Comparison of ENCODE assay signal across 16 cellular contexts in the genomic region with DNA sequence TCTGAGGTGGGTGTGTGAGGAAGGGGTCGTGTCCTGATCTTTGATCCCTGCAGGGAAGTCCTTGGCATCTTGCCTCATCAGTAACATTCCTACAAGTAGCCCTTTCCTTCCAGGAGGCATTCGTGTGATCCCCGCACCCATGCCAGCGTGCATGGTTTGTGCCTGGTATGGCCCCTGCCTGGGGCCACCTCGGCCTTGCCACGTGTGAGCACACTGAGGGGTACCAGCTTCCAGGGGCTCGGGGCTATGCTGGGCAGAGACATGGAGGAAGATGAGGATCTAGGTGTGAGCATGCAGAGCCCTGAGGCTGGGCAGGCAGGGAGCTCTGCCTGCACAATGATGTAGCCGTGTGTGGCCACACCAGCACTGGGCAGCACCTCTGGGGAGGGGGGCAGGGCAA. TPM values are rescaled to one million over a fixed set of nuclear protein-coding genes. Genes with fewer than 3 reads are reported as not detected.
DNase-seq lines count a peak whose midpoint lies in the region; ATAC-seq and TF ChIP-seq lines count a peak whose summit lies in the region.
"Had no signal": no experiment of that assay in that cellular context is flagged by ENCODE, and none has a peak within 500 bp of the region (broad histone marks: within the 10 kb centered on the region; RNA-seq: fewer than 3 reads in every experiment).

No MANE protein-coding gene starts in this region.

- H3K27ac ChIP-seq in RWPE2 (ENCODE audit: poor library complexity, severe bottlenecking) (no peak overlapping the region), neuronal stem cell (replicated peaks; ENCODE audit: low read length) (no peak overlapping the region), body of pancreas (no peak overlapping the region)
- H3K27ac ChIP-seq: C4-2B had no signal

- H2BK15ac ChIP-seq in neuronal stem cell (ENCODE audit: low read length): no peak overlapping the region

- no peak overlapping the region for H3K23ac ChIP-seq in neuronal stem cell (ENCODE audit: low read depth, low read length, poor library complexity)

- POLR2A ChIA-PET in activated naive CD8-positive, alpha-beta T cell treated with anti-CD3 and anti-CD28 coated beads, Interleukin-2, amount 10 ng/mL, durations not matched to agents 7 days and 5 days (lab: Charles Lee): no interaction called here

- no peaks in the 10 kb centered on the region for H3K9me3 Mint-ChIP-seq in activated naive CD8-positive, alpha-beta T cell treated with anti-CD3 and anti-CD28 coated beads, Interleukin-2, amount 10 ng/mL, durations not matched to agents 7 days and 5 days
- H3K9me3 Mint-ChIP-seq in activated naive CD8-positive, alpha-beta T cell treated with anti-CD3 and anti-CD28 coated beads for 36 hours: no peaks in the 10 kb centered on the region
- no peaks in the 10 kb centered on the region for H3K9me3 Mint-ChIP-seq in endothelial cell (ENCODE audit: unreplicated experiment)
- no peaks in the 10 kb centered on the region for H3K9me3 Mint-ChIP-seq in activated T-helper 2 cell treated with anti-CD3 and anti-CD28 coated beads, Interferon-gamma antibody, Interleukin-2, Interleukin-4, amounts not matched to agents 10 μg/mL and 5 μg/mL and 100 μg/mL, durations not matched to agents 14 hours and 24 hours and 36 hours
- H3K9me3 Mint-ChIP-seq: CD4-positive, alpha-beta memory T cell; GM23338 had no signal

- H3K36me3 ChIP-seq in RWPE2 (ENCODE audit: low read depth) (no peaks in the 10 kb centered on the region), neuronal stem cell (replicated peaks in 1 of 2; ENCODE audit: control insufficient read depth in 2 of 2, insufficient read depth in 2 of 2, low read length in 2 of 2) (peaks cover 0 to 8% of the 10 kb centered on the region in 2 donors), body of pancreas (replicated peaks in 1 of 2; ENCODE audit: insufficient read depth in 1 of 2, low read depth in 2 of 2) (peaks cover 0 to 2% of the 10 kb centered on the region in 2 donors)
- H3K36me3 ChIP-seq: BE2C had no signal

- H3K14ac ChIP-seq in neuronal stem cell (ENCODE audit: low read length): peak overlapping the region; percentile 63

- WGBS in neuronal stem cell (ENCODE audit: extremely low coverage in 2 of 2, insufficient read length in 2 of 2, insufficient replicate concordance in 1 of 2), 2 donors: no CpG with 5 or more reads among the region's 8 CpGs
- 74% methylated on average over 5 of the region's 8 CpGs; no CpG with 5 or more reads in 1 of the 2 donors for WGBS in body of pancreas, 2 donors

- H2BK5ac ChIP-seq in neuronal stem cell (ENCODE audit: low read length): no peak overlapping the region

- no peak overlapping the region for H2AFZ ChIP-seq in neuronal stem cell (ENCODE audit: low read length)
- H2AFZ ChIP-seq: GM23338 had no signal

- H3K27me3 ChIP-seq in RWPE2 (ENCODE audit: insufficient read depth, poor library complexity, severe bottlenecking): no peaks in the 10 kb centered on the region
- no peaks in the 10 kb centered on the region for H3K27me3 ChIP-seq in neuronal stem cell (ENCODE audit: control insufficient read depth in 3 of 3, insufficient read depth in 3 of 3, low read depth in 1 of 3, low read length in 3 of 3)
- H3K27me3 ChIP-seq in body of pancreas: no peaks in the 10 kb centered on the region
- H3K27me3 ChIP-seq: BE2C had no signal

- H3K9me3 ChIP-seq in RWPE2 (ENCODE audit: severe bottlenecking) (no peaks in the 10 kb centered on the region), neuronal stem cell (replicated peaks in 1 of 2; ENCODE audit: control insufficient read depth in 2 of 2, insufficient read depth in 1 of 2, low read depth in 1 of 2, low read length in 2 of 2) (no peaks in the 10 kb centered on the region), body of pancreas (no peaks in the 10 kb centered on the region)
- H3K9me3 ChIP-seq: BE2C had no signal

- H3K27ac Mint-ChIP-seq in activated naive CD8-positive, alpha-beta T cell treated with anti-CD3 and anti-CD28 coated beads, Interleukin-2, amount 10 ng/mL, durations not matched to agents 7 days and 5 days: peak overlapping the region; percentile 31
- H3K27ac Mint-ChIP-seq in activated naive CD8-positive, alpha-beta T cell treated with anti-CD3 and anti-CD28 coated beads for 36 hours: no peak overlapping the region
- H3K27ac Mint-ChIP-seq in endothelial cell (ENCODE audit: unreplicated experiment): no peak overlapping the region
- H3K27ac Mint-ChIP-seq in activated T-helper 2 cell treated with anti-CD3 and anti-CD28 coated beads, Interferon-gamma antibody, Interleukin-2, Interleukin-4, amounts not matched to agents 10 μg/mL and 5 μg/mL and 100 μg/mL, durations not matched to agents 14 hours and 24 hours and 36 hours: no peak overlapping the region
- H3K27ac Mint-ChIP-seq: CD4-positive, alpha-beta memory T cell; GM23338 had no signal

- H3K79me1 ChIP-seq in neuronal stem cell (ENCODE audit: low read depth, low read length): no peaks in the 10 kb centered on the region

- no peak for DNase-seq in activated naive CD8-positive, alpha-beta T cell treated with anti-CD3 and anti-CD28 coated beads, Interleukin-2, amount 10 ng/mL, durations not matched to agents 7 days and 5 days
- no peak for DNase-seq in activated naive CD8-positive, alpha-beta T cell treated with anti-CD3 and anti-CD28 coated beads for 36 hours
- peak; percentile 34 for DNase-seq in RWPE2 (ENCODE audit: low spot score)
- no peak for DNase-seq in endothelial cell (ENCODE audit: low spot score)
- DNase-seq in neuronal stem cell (ENCODE audit: low spot score): no peak
- no peak for DNase-seq in activated T-helper 2 cell treated with anti-CD3 and anti-CD28 coated beads, Interferon-gamma antibody, Interleukin-2, Interleukin-4, amounts not matched to agents 10 μg/mL and 5 μg/mL and 100 μg/mL, durations not matched to agents 14 hours and 24 hours and 36 hours (ENCODE audit: low spot score)
- DNase-seq in body of pancreas: no peak
- DNase-seq: BE2C; CD4-positive, alpha-beta memory T cell; DMS153; DMS79 treated with DMSO at 0.1 percent for 48 hours; EL; H7 had no signal

- intact Hi-C loops in activated T-helper 2 cell treated with anti-CD3 and anti-CD28 coated beads, Interferon-gamma antibody, Interleukin-2, Interleukin-4, amounts not matched to agents 10 μg/mL and 5 μg/mL and 100 μg/mL, durations not matched to agents 14 hours and 24 hours and 36 hours (cut with micrococcal nuclease): no loop called here
- intact Hi-C loops in body of pancreas (cut with DNase I): no loop called here

- no peak overlapping the region for H3K4me3 ChIP-seq in RWPE2 (ENCODE audit: severe bottlenecking)
- peak overlapping the region in 1 of 2 donors; percentile 40 for H3K4me3 ChIP-seq in neuronal stem cell (ENCODE audit: low read length in 2 of 2)
- no peak overlapping the region for H3K4me3 ChIP-seq in body of pancreas
- H3K4me3 ChIP-seq: GM23338 had no signal

- H3K9ac ChIP-seq in neuronal stem cell (ENCODE audit: low read depth, low read length, poor library complexity): peak overlapping the region; percentile 70

- peaks cover 12% of the 10 kb centered on the region for H3K4me1 Mint-ChIP-seq in activated naive CD8-positive, alpha-beta T cell treated with anti-CD3 and anti-CD28 coated beads, Interleukin-2, amount 10 ng/mL, durations not matched to agents 7 days and 5 days
- peaks cover 4% of the 10 kb centered on the region for H3K4me1 Mint-ChIP-seq in activated naive CD8-positive, alpha-beta T cell treated with anti-CD3 and anti-CD28 coated beads for 36 hours
- no peaks in the 10 kb centered on the region for H3K4me1 Mint-ChIP-seq in endothelial cell (ENCODE audit: unreplicated experiment)
- peaks cover 11% of the 10 kb centered on the region for H3K4me1 Mint-ChIP-seq in activated T-helper 2 cell treated with anti-CD3 and anti-CD28 coated beads, Interferon-gamma antibody, Interleukin-2, Interleukin-4, amounts not matched to agents 10 μg/mL and 5 μg/mL and 100 μg/mL, durations not matched to agents 14 hours and 24 hours and 36 hours (ENCODE audit: low read depth)

- peak overlapping the region; percentile 58 for H2BK12ac ChIP-seq in neuronal stem cell (ENCODE audit: low read length)

- H3K4me2 ChIP-seq in neuronal stem cell (ENCODE audit: insufficient read depth, low read length, poor library complexity, severe bottlenecking): no peak overlapping the region
- H3K4me2 ChIP-seq: GM23338 had no signal

- H4K91ac ChIP-seq in neuronal stem cell (ENCODE audit: low read depth, low read length, poor library complexity): no peak overlapping the region

- H3K4ac ChIP-seq in neuronal stem cell (ENCODE audit: low read length): no peak overlapping the region

- H3K18ac ChIP-seq in neuronal stem cell (ENCODE audit: low read length): no peak overlapping the region

- H4K8ac ChIP-seq in neuronal stem cell (ENCODE audit: low read depth, low read length): peak overlapping the region; percentile 50

- no peak for ATAC-seq in activated naive CD8-positive, alpha-beta T cell treated with anti-CD3 and anti-CD28 coated beads, Interleukin-2, amount 10 ng/mL, durations not matched to agents 7 days and 5 days (ENCODE audit: low read depth)
- ATAC-seq in RWPE2 (ENCODE audit: low read depth): no peak
- ATAC-seq in body of pancreas: no peak
- ATAC-seq: GM23338 had no signal

- no peaks in the 10 kb centered on the region for H3K36me3 Mint-ChIP-seq in activated naive CD8-positive, alpha-beta T cell treated with anti-CD3 and anti-CD28 coated beads, Interleukin-2, amount 10 ng/mL, durations not matched to agents 7 days and 5 days
- no peaks in the 10 kb centered on the region for H3K36me3 Mint-ChIP-seq in activated naive CD8-positive, alpha-beta T cell treated with anti-CD3 and anti-CD28 coated beads for 36 hours
- H3K36me3 Mint-ChIP-seq in endothelial cell (ENCODE audit: low read depth, unreplicated experiment): no peaks in the 10 kb centered on the region
- no peaks in the 10 kb centered on the region for H3K36me3 Mint-ChIP-seq in activated T-helper 2 cell treated with anti-CD3 and anti-CD28 coated beads, Interferon-gamma antibody, Interleukin-2, Interleukin-4, amounts not matched to agents 10 μg/mL and 5 μg/mL and 100 μg/mL, durations not matched to agents 14 hours and 24 hours and 36 hours (ENCODE audit: low read depth)
- H3K36me3 Mint-ChIP-seq: CD4-positive, alpha-beta memory T cell had no signal

- H3K27me3 Mint-ChIP-seq in activated naive CD8-positive, alpha-beta T cell treated with anti-CD3 and anti-CD28 coated beads, Interleukin-2, amount 10 ng/mL, durations not matched to agents 7 days and 5 days: no peaks in the 10 kb centered on the region
- no peaks in the 10 kb centered on the region for H3K27me3 Mint-ChIP-seq in activated naive CD8-positive, alpha-beta T cell treated with anti-CD3 and anti-CD28 coated beads for 36 hours
- H3K27me3 Mint-ChIP-seq in endothelial cell (ENCODE audit: unreplicated experiment): peaks cover 8% of the 10 kb centered on the region
- H3K27me3 Mint-ChIP-seq in activated T-helper 2 cell treated with anti-CD3 and anti-CD28 coated beads, Interferon-gamma antibody, Interleukin-2, Interleukin-4, amounts not matched to agents 10 μg/mL and 5 μg/mL and 100 μg/mL, durations not matched to agents 14 hours and 24 hours and 36 hours (ENCODE audit: low read depth): no peaks in the 10 kb centered on the region
- H3K27me3 Mint-ChIP-seq: CD4-positive, alpha-beta memory T cell had no signal

- TF ChIP-seq POLR2A in body of pancreas (IDR thresholded peaks at IDR 0.05): no peak

- H2AK5ac ChIP-seq in neuronal stem cell (ENCODE audit: low read depth, low read length): peak overlapping the region; percentile 61

- no peaks in the 10 kb centered on the region for H3K4me1 ChIP-seq in RWPE2 (ENCODE audit: insufficient read depth, poor library complexity, severe bottlenecking)
- no peaks in the 10 kb centered on the region for H3K4me1 ChIP-seq in neuronal stem cell (ENCODE audit: control insufficient read depth in 2 of 2, insufficient read depth in 1 of 2, low read depth in 1 of 2, low read length in 2 of 2)
- H3K4me1 ChIP-seq in body of pancreas: peaks cover 8% of the 10 kb centered on the region

- TF ChIP-seq CTCF in RWPE2 (IDR thresholded peaks at IDR 0.05; ENCODE audit: poor library complexity, severe bottlenecking) (no peak), endothelial cell (IDR thresholded peaks at IDR 0.05; ENCODE audit: unreplicated experiment) (no peak), body of pancreas (IDR thresholded peaks at IDR 0.05) (no peak)

- H2BK120ac ChIP-seq in neuronal stem cell (ENCODE audit: low read depth, low read length): no peak overlapping the region

- H3K4me3 Mint-ChIP-seq in activated naive CD8-positive, alpha-beta T cell treated with anti-CD3 and anti-CD28 coated beads, Interleukin-2, amount 10 ng/mL, durations not matched to agents 7 days and 5 days: no peak overlapping the region
- H3K4me3 Mint-ChIP-seq in activated naive CD8-positive, alpha-beta T cell treated with anti-CD3 and anti-CD28 coated beads for 36 hours: no peak overlapping the region
- peak overlapping the region; percentile 21 for H3K4me3 Mint-ChIP-seq in endothelial cell (ENCODE audit: unreplicated experiment)
- no peak overlapping the region for H3K4me3 Mint-ChIP-seq in activated T-helper 2 cell treated with anti-CD3 and anti-CD28 coated beads, Interferon-gamma antibody, Interleukin-2, Interleukin-4, amounts not matched to agents 10 μg/mL and 5 μg/mL and 100 μg/mL, durations not matched to agents 14 hours and 24 hours and 36 hours (ENCODE audit: low read depth)
- H3K4me3 Mint-ChIP-seq: CD4-positive, alpha-beta memory T cell; GM23338 had no signal

RNA-seq across cellular contexts. Expression of gene HSD3B7, which starts 6.0 kb away (rescaled TPM):
- 10 to 100 TPM in 1 of 2 experiments, 1 to 10 TPM in 1; 8.5 to 10.9 TPM for total RNA-seq in activated naive CD8-positive, alpha-beta T cell treated with anti-CD3 and anti-CD28 coated beads, Interleukin-2, amount 10 ng/mL, durations not matched to agents 7 days and 5 days
- 1 to 10 TPM; 1.5 TPM for total RNA-seq in activated naive CD8-positive, alpha-beta T cell treated with anti-CD3 and anti-CD28 coated beads for 36 hours
- total RNA-seq in endothelial cell (ENCODE audit: unreplicated experiment) (5.3 TPM), body of pancreas (10 to 100 TPM; 20.5 to 21.4 TPM)
- 0.73 TPM for polyA plus RNA-seq in neuronal stem cell (2013, experiment 1 of 2)
- 0.64 TPM for polyA plus RNA-seq in neuronal stem cell (2013, experiment 2 of 2)
- total RNA-seq in activated T-helper 2 cell treated with anti-CD3 and anti-CD28 coated beads, Interferon-gamma antibody, Interleukin-2, Interleukin-4, amounts not matched to agents 10 μg/mL and 5 μg/mL and 100 μg/mL, durations not matched to agents 14 hours and 24 hours and 36 hours: 2.9 and 3.3 TPM in 2 replicates

RNA-seq across cellular contexts. Expression of gene STX1B, which starts 19.4 kb away (rescaled TPM):
- total RNA-seq in activated naive CD8-positive, alpha-beta T cell treated with anti-CD3 and anti-CD28 coated beads, Interleukin-2, amount 10 ng/mL, durations not matched to agents 7 days and 5 days: 1 to 10 TPM; 3.1 to 3.5 TPM
- total RNA-seq in activated naive CD8-positive, alpha-beta T cell treated with anti-CD3 and anti-CD28 coated beads for 36 hours: 1 to 10 TPM; 1.3 to 1.6 TPM
- total RNA-seq in endothelial cell (ENCODE audit: unreplicated experiment) (5.5 TPM), body of pancreas (under 1 TPM; 0.26 to 0.33 TPM)
- polyA plus RNA-seq in neuronal stem cell (2013, experiment 1 of 2): 11.9 TPM
- 10.7 TPM for polyA plus RNA-seq in neuronal stem cell (2013, experiment 2 of 2)
- 0.57 and 0.97 TPM in 2 replicates for total RNA-seq in activated T-helper 2 cell treated with anti-CD3 and anti-CD28 coated beads, Interferon-gamma antibody, Interleukin-2, Interleukin-4, amounts not matched to agents 10 μg/mL and 5 μg/mL and 100 μg/mL, durations not matched to agents 14 hours and 24 hours and 36 hours
- total RNA-seq: HT-29 had no signal
- polyA plus RNA-seq: CD4-positive, alpha-beta memory T cell had no signal

RNA-seq across cellular contexts. Expression of gene SETD1A, which starts 33.5 kb away (rescaled TPM):
- 10 to 100 TPM; 27.6 to 33.4 TPM for total RNA-seq in activated naive CD8-positive, alpha-beta T cell treated with anti-CD3 and anti-CD28 coated beads, Interleukin-2, amount 10 ng/mL, durations not matched to agents 7 days and 5 days
- 10 to 100 TPM; 28.5 to 31.7 TPM for total RNA-seq in activated naive CD8-positive, alpha-beta T cell treated with anti-CD3 and anti-CD28 coated beads for 36 hours
- 23.4 TPM for total RNA-seq in endothelial cell (ENCODE audit: unreplicated experiment)
- polyA plus RNA-seq in neuronal stem cell (2013, experiment 1 of 2): 16.0 TPM
- 15.3 TPM for polyA plus RNA-seq in neuronal stem cell (2013, experiment 2 of 2)
- 28.9 TPM in 2 replicates for total RNA-seq in activated T-helper 2 cell treated with anti-CD3 and anti-CD28 coated beads, Interferon-gamma antibody, Interleukin-2, Interleukin-4, amounts not matched to agents 10 μg/mL and 5 μg/mL and 100 μg/mL, durations not matched to agents 14 hours and 24 hours and 36 hours
- total RNA-seq in body of pancreas: 10 to 100 TPM in 1 of 2 donors, 1 to 10 TPM in 1; 4.7 to 10.9 TPM

RNA-seq across cellular contexts. Expression of gene ORAI3, which starts 42.2 kb away (rescaled TPM):
- total RNA-seq in activated naive CD8-positive, alpha-beta T cell treated with anti-CD3 and anti-CD28 coated beads, Interleukin-2, amount 10 ng/mL, durations not matched to agents 7 days and 5 days: 10 to 100 TPM; 24.6 to 25.8 TPM
- total RNA-seq in activated naive CD8-positive, alpha-beta T cell treated with anti-CD3 and anti-CD28 coated beads for 36 hours: 1 to 10 TPM; 5.4 to 5.7 TPM
- total RNA-seq in endothelial cell (ENCODE audit: unreplicated experiment): 42.9 TPM
- 16.7 TPM for polyA plus RNA-seq in neuronal stem cell (2013, experiment 1 of 2)
- 16.5 TPM for polyA plus RNA-seq in neuronal stem cell (2013, experiment 2 of 2)
- total RNA-seq in activated T-helper 2 cell treated with anti-CD3 and anti-CD28 coated beads, Interferon-gamma antibody, Interleukin-2, Interleukin-4, amounts not matched to agents 10 μg/mL and 5 μg/mL and 100 μg/mL, durations not matched to agents 14 hours and 24 hours and 36 hours: 14.2 and 17.4 TPM in 2 replicates
- 10 to 100 TPM in 1 of 2 donors, 1 to 10 TPM in 1; 7.9 to 27.2 TPM for total RNA-seq in body of pancreas

RNA-seq across cellular contexts. Expression of gene STX4, which starts 42.3 kb away (rescaled TPM):
- total RNA-seq in activated naive CD8-positive, alpha-beta T cell treated with anti-CD3 and anti-CD28 coated beads, Interleukin-2, amount 10 ng/mL, durations not matched to agents 7 days and 5 days: 10 to 100 TPM; 82.8 to 84.8 TPM
- total RNA-seq in activated naive CD8-positive, alpha-beta T cell treated with anti-CD3 and anti-CD28 coated beads for 36 hours: 10 to 100 TPM; 32.4 to 33.0 TPM
- total RNA-seq in endothelial cell (ENCODE audit: unreplicated experiment) (74.2 TPM), body of pancreas (10 to 100 TPM; 25.9 to 38.6 TPM)
- 28.2 TPM for polyA plus RNA-seq in neuronal stem cell (2013, experiment 1 of 2)
- 26.9 TPM for polyA plus RNA-seq in neuronal stem cell (2013, experiment 2 of 2)
- total RNA-seq in activated T-helper 2 cell treated with anti-CD3 and anti-CD28 coated beads, Interferon-gamma antibody, Interleukin-2, Interleukin-4, amounts not matched to agents 10 μg/mL and 5 μg/mL and 100 μg/mL, durations not matched to agents 14 hours and 24 hours and 36 hours: 48.2 and 51.8 TPM in 2 replicates
